Comparison of ENCODE assay signal across 9 cellular contexts in the genomic region with DNA sequence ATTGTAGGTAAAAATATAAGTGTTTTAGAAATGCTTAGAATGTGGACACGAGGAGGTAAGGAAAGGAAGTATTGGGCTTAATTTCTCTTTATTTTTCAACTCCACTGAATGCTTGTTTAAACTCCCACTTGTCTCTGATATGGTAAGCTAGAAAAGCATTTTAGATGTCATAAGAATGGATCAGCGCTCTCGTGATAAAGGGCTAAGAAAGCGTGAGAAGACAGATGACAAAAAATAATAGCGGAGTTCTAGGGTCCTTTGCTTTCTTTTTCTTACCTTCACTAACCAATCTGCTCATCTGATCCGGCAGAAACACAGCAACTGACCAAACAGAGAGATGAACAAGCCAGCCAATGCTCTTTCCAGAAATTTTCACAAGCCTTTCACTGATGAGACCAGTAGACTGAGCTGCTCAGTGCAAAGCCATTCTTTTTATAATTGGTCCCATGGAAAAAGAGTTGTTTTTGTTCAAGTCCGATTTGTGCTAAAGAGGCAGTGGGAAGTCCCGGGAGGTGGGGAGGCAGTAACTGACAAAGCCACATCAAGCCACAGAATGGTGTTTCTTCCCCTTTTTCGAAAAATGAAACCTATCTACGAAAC. TPM values are rescaled to one million over a fixed set of nuclear protein-coding genes. Genes with fewer than 3 reads are reported as not detected.
DNase-seq lines count a peak whose midpoint lies in the region; ATAC-seq and TF ChIP-seq lines count a peak whose summit lies in the region.
"Had no signal": no experiment of that assay in that cellular context is flagged by ENCODE, and none has a peak within 500 bp of the region (broad histone marks: within the 10 kb centered on the region; RNA-seq: fewer than 3 reads in every experiment).

A gene with protein sequence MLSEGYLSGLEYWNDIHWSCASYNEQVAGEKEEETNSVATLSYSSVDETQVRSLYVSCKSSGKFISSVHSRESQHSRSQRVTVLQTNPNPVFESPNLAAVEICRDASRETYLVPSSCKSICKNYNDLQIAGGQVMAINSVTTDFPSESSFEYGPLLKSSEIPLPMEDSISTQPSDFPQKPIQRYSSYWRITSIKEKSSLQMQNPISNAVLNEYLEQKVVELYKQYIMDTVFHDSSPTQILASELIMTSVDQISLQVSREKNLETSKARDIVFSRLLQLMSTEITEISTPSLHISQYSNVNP (minus strand): TSS at position 405 of the 600 bp plus-strand sequence. CDS start 17,411 bp downstream, outside the sequence.

- no peaks in the 10 kb centered on the region for H3K27me3 ChIP-seq in HAP-1 (ENCODE audit: low read depth)
- H3K27me3 ChIP-seq in smooth muscle cell (ENCODE audit: low read depth), result no peaks in the 10 kb centered on the region

- no peaks in the 10 kb centered on the region for H3K79me2 ChIP-seq in smooth muscle cell (ENCODE audit: low read depth)

- H3K36me3 ChIP-seq in HAP-1 (replicated peaks), result no peaks in the 10 kb centered on the region
- no peaks in the 10 kb centered on the region for H3K36me3 ChIP-seq in smooth muscle cell (ENCODE audit: low read depth)

- H3K4me1 Mint-ChIP-seq in activated naive CD8-positive, alpha-beta T cell treated with anti-CD3 and anti-CD28 coated beads for 36 hours, result peaks cover 10% of the 10 kb centered on the region
- H3K4me1 Mint-ChIP-seq in progenitor cell of endocrine pancreas (ENCODE audit: low read depth), result no peaks in the 10 kb centered on the region

- H3K36me3 Mint-ChIP-seq in activated naive CD8-positive, alpha-beta T cell treated with anti-CD3 and anti-CD28 coated beads for 36 hours, result peaks cover 11% of the 10 kb centered on the region
- H3K36me3 Mint-ChIP-seq in progenitor cell of endocrine pancreas (ENCODE audit: insufficient read depth), result no peaks in the 10 kb centered on the region

- H3K4me3 ChIP-seq in HAP-1 (no peak within 1 kb of the TSS), smooth muscle cell (no peak within 1 kb of the TSS)
- H3K4me3 ChIP-seq: K562 had no signal

- DNase-seq in HAP-1 (ENCODE audit: low spot score in 2 of 2) (peak; percentile 21 to 24), MV-4-11 (lab: John Stamatoyannopoulos, UW) (peak; percentile 94), NCI-H1417 (lab: John Stamatoyannopoulos, UW) (no peak), progenitor cell of endocrine pancreas (ENCODE audit: low spot score, unreplicated experiment) (no peak), smooth muscle cell (lab: John Stamatoyannopoulos, UW; ENCODE audit: unreplicated experiment) (no peak)
- peak; percentile 40 for DNase-seq in activated naive CD8-positive, alpha-beta T cell treated with anti-CD3 and anti-CD28 coated beads for 36 hours
- peak; percentile 16 for DNase-seq in stimulated activated naive CD8-positive, alpha-beta T cell treated with anti-CD3 and anti-CD28 coated beads, Interleukin-15, Interleukin-2, amounts not matched to agents 100 U/mL and 50 U/mL, for 24 hours

- WGBS in smooth muscle cell (ENCODE audit: low lambda C conversion rate), result 85% methylated on average over 10 of the region's 10 CpGs

- H3K9ac ChIP-seq in smooth muscle cell (ENCODE audit: low read depth), result no peak within 1 kb of the TSS

- no peaks in the 10 kb centered on the region for H3K9me3 Mint-ChIP-seq in activated naive CD8-positive, alpha-beta T cell treated with anti-CD3 and anti-CD28 coated beads for 36 hours
- H3K9me3 Mint-ChIP-seq in progenitor cell of endocrine pancreas (ENCODE audit: low read depth), result no peaks in the 10 kb centered on the region

- no peaks in the 10 kb centered on the region for H3F3A ChIP-seq in smooth muscle cell (ENCODE audit: low read depth)

- H3K9me3 ChIP-seq in HAP-1, result no peaks in the 10 kb centered on the region
- H3K9me3 ChIP-seq in smooth muscle cell (replicated peaks; ENCODE audit: low read depth), result no peaks in the 10 kb centered on the region

- H3K4me1 ChIP-seq in HAP-1 (no peaks in the 10 kb centered on the region), smooth muscle cell (ENCODE audit: low read depth) (no peaks in the 10 kb centered on the region)

- in situ Hi-C loops in HAP-1 (cut with MboI; ENCODE audit: low sequenced_read_pairs), result loop anchor here (10.0 kb wide), 1 partner anchor 137 kb away; no protein-coding TSS in a partner anchor

- H3K4me2 ChIP-seq in smooth muscle cell, result no peak within 1 kb of the TSS

- peak; percentile 83 for ATAC-seq in GM18508 (IDR thresholded peaks at IDR 0.05; ENCODE audit: insufficient read depth, unreplicated experiment)
- peak; percentile 95 for ATAC-seq in stimulated activated naive CD8-positive, alpha-beta T cell treated with anti-CD3 and anti-CD28 coated beads, Interleukin-15, Interleukin-2, amounts not matched to agents 100 U/mL and 50 U/mL, for 24 hours
- ATAC-seq: K562 had no signal

- no peaks in the 10 kb centered on the region for H3K27me3 Mint-ChIP-seq in activated naive CD8-positive, alpha-beta T cell treated with anti-CD3 and anti-CD28 coated beads for 36 hours
- H3K27me3 Mint-ChIP-seq in progenitor cell of endocrine pancreas, result no peaks in the 10 kb centered on the region

- H4K20me1 ChIP-seq in smooth muscle cell (ENCODE audit: low read depth), result no peaks in the 10 kb centered on the region

- TF ChIP-seq CTCF in progenitor cell of endocrine pancreas (IDR thresholded peaks at IDR 0.05; ENCODE audit: unreplicated experiment), result no peak
- no peak for TF ChIP-seq CTCF in smooth muscle cell (IDR thresholded peaks at IDR 0.05; ENCODE audit: borderline replicate concordance, insufficient read depth, poor library complexity, severe bottlenecking)

- H3K27ac Mint-ChIP-seq in activated naive CD8-positive, alpha-beta T cell treated with anti-CD3 and anti-CD28 coated beads for 36 hours, result peak within 1 kb of the TSS; percentile 96
- H3K27ac Mint-ChIP-seq in progenitor cell of endocrine pancreas, result no peak within 1 kb of the TSS

- no peak within 1 kb of the TSS for H3K27ac ChIP-seq in smooth muscle cell (ENCODE audit: low read depth)

- H2AFZ ChIP-seq in smooth muscle cell (ENCODE audit: low read depth), result no peak within 1 kb of the TSS

- H3K4me3 Mint-ChIP-seq in activated naive CD8-positive, alpha-beta T cell treated with anti-CD3 and anti-CD28 coated beads for 36 hours, result peak within 1 kb of the TSS; percentile 85
- H3K4me3 Mint-ChIP-seq in progenitor cell of endocrine pancreas (ENCODE audit: low read depth), result no peak within 1 kb of the TSS

RNA-seq across cellular contexts. Expression of the gene that starts here (rescaled TPM):
- 1 to 10 TPM; 3.1 to 3.4 TPM for total RNA-seq in activated naive CD8-positive, alpha-beta T cell treated with anti-CD3 and anti-CD28 coated beads for 36 hours
- not detected in 2 replicates for total RNA-seq in progenitor cell of endocrine pancreas
- total RNA-seq in smooth muscle cell, result not detected in 2 replicates
- not detected in 2 replicates for polyA plus RNA-seq in smooth muscle cell
- polyA plus RNA-seq: K562 had no signal

Comparison
In these comparisons a context has a peak if more than half of its experiments do, and no peak if none do; other contexts are left out.
1. DNase-seq: peak in HAP-1 (2 of 2), MV-4-11 (single experiment), activated naive CD8-positive, alpha-beta T cell treated with anti-CD3 and anti-CD28 coated beads for 36 hours (single experiment) and stimulated activated naive CD8-positive, alpha-beta T cell treated with anti-CD3 and anti-CD28 coated beads, Interleukin-15, Interleukin-2, amounts not matched to agents 100 U/mL and 50 U/mL, for 24 hours (single experiment); none in NCI-H1417 (0 of 3), progenitor cell of endocrine pancreas (single experiment) and smooth muscle cell (single experiment).